8 cellular contexts compared by ENCODE assay signal in the genomic region with DNA sequence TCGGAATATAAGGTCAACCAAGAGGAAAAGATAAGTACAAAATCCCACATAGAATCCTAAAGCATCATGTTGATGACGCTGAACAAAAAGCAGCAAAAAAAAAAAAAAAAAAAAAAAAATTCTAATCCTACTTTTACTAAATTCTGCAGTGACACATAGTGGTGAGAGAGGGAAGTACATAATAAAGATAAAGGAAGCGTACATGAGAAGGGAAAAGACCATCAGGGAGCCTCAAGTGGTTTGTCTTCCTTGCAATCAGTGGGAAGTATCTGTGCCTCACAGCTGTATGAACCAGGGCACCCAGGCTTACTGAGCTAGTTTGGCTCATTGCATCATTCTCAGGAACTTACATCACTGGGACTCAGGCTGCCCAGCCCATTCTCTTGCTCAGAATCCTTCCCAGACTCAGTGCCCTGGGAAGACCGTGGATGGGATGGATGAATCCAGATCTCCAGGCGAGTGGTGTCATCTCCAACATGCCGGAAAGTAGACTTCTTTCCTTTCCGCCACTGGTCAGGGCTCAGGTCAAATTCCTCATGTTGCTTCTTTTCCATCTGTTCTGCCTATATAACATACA. TPM values are rescaled to one million over a fixed set of nuclear protein-coding genes. Genes with fewer than 3 reads are reported as not detected.
DNase-seq lines count a peak whose midpoint lies in the region; ATAC-seq and TF ChIP-seq lines count a peak whose summit lies in the region.

No MANE protein-coding gene starts in this region.

- no peaks in the 10 kb centered on the region for H3K27me3 ChIP-seq in cardiac muscle cell

- no peak for ATAC-seq in HG02588 (IDR thresholded peaks at IDR 0.05; ENCODE audit: unreplicated experiment)

- H3K4me1 Mint-ChIP-seq in activated naive CD8-positive, alpha-beta T cell (ENCODE audit: low read depth): peaks cover 29% of the 10 kb centered on the region

- H3K36me3 ChIP-seq in cardiac muscle cell: peaks cover 54% of the 10 kb centered on the region

- H3K4me3 ChIP-seq in AG09309 (ENCODE audit: control insufficient read depth, low read depth, low read length) (no peak overlapping the region), GM12864 (ENCODE audit: low read depth, low read length) (no peak overlapping the region), cardiac muscle cell (no peak overlapping the region)

- peak; percentile 87 for DNase-seq in AG09309 (ENCODE audit: low read depth)
- DNase-seq in GM12864 (ENCODE audit: low read depth): peak; percentile 45
- DNase-seq in NCI-H446 (lab: John Stamatoyannopoulos, UW): peak; percentile 48 to 61
- DNase-seq in cardiac muscle cell (ENCODE audit: low read depth in 1 of 2, low spot score in 1 of 2): peak; percentile 61 to 89
- DNase-seq in pulmonary artery endothelial cell (ENCODE audit: low read depth, low spot score): peak; percentile 15
- no peak for DNase-seq in nucleus accumbens (lab: John Stamatoyannopoulos, UW)

- H3K27ac Mint-ChIP-seq in activated naive CD8-positive, alpha-beta T cell: peak overlapping the region; percentile 70

- no peaks in the 10 kb centered on the region for H3K9me3 ChIP-seq in cardiac muscle cell (ENCODE audit: low read depth)

- H3K4me3 Mint-ChIP-seq in activated naive CD8-positive, alpha-beta T cell: no peak overlapping the region

- H3K9me3 Mint-ChIP-seq in activated naive CD8-positive, alpha-beta T cell (ENCODE audit: low read depth): no peaks in the 10 kb centered on the region

- no peak overlapping the region for H3K27ac ChIP-seq in cardiac muscle cell

- TF ChIP-seq CTCF in AG09309 (IDR thresholded peaks at IDR 0.05; ENCODE audit: control insufficient read depth, insufficient read depth, low read depth, low read length, missing control alignments) (peak; percentile 49), GM12864 (IDR thresholded peaks at IDR 0.05; ENCODE audit: low read depth, low read length, missing control alignments) (peak; percentile 48), cardiac muscle cell (IDR thresholded peaks at IDR 0.05; ENCODE audit: low read depth, low read length) (peak; percentile 52)

- no peaks in the 10 kb centered on the region for H3K4me1 ChIP-seq in cardiac muscle cell (ENCODE audit: low read depth)

- H3K36me3 Mint-ChIP-seq in activated naive CD8-positive, alpha-beta T cell: peaks cover 20% of the 10 kb centered on the region

- H3K27me3 Mint-ChIP-seq in activated naive CD8-positive, alpha-beta T cell: no peaks in the 10 kb centered on the region

RNA-seq across cellular contexts. Expression of a gene that starts 21.2 kb away (rescaled TPM):
- total RNA-seq in cardiac muscle cell: 50.8 and 54.8 TPM in 2 replicates
- 23.0 and 25.9 TPM in 2 replicates for polyA plus RNA-seq in cardiac muscle cell
- 24.9 and 33.0 TPM in 2 replicates for total RNA-seq in pulmonary artery endothelial cell

RNA-seq across cellular contexts. Expression of a gene that starts 21.4 kb away (rescaled TPM):
- 27.7 and 28.3 TPM in 2 replicates for total RNA-seq in cardiac muscle cell
- polyA plus RNA-seq in cardiac muscle cell: 27.9 and 49.9 TPM in 2 replicates
- total RNA-seq in pulmonary artery endothelial cell: 11.4 and 19.7 TPM in 2 replicates

RNA-seq across cellular contexts. Expression of a gene that starts 53.9 kb away (rescaled TPM):
- total RNA-seq in cardiac muscle cell (47.1 and 52.6 TPM in 2 replicates), pulmonary artery endothelial cell (64.2 and 80.7 TPM in 2 replicates)
- 34.0 and 43.1 TPM in 2 replicates for polyA plus RNA-seq in cardiac muscle cell

RNA-seq across cellular contexts. Expression of a gene that starts 54.9 kb away (rescaled TPM):
- 93.3 and 106 TPM in 2 replicates for total RNA-seq in cardiac muscle cell
- polyA plus RNA-seq in cardiac muscle cell: 99.3 and 107 TPM in 2 replicates
- 34.0 and 38.1 TPM in 2 replicates for total RNA-seq in pulmonary artery endothelial cell

Comparison
In these comparisons a context has a peak if more than half of its experiments do, and no peak if none do; other contexts are left out.
1. DNase-seq: peak in AG09309 (single experiment), GM12864 (single experiment), NCI-H446 (2 of 2), cardiac muscle cell (2 of 2) and pulmonary artery endothelial cell (single experiment); none in nucleus accumbens (0 of 56).
2. Peak in every context shown above with its lines, with median percentiles within 50 percentile points of each other: CTCF ChIP-seq.